8 cellular contexts compared by ENCODE assay signal in genomic region chr9:129569506-129570449, GRCh38. TPM values are rescaled to one million over a fixed set of nuclear protein-coding genes. Genes with fewer than 3 reads are reported as not detected.
DNase-seq lines count a peak whose midpoint lies in the region; ATAC-seq and TF ChIP-seq lines count a peak whose summit lies in the region.

No MANE protein-coding gene starts in this region.

- H3K4me3 ChIP-seq in breast epithelium: peak overlapping the region in 2 of 3 donors; percentile 71 to 87
- H3K4me3 ChIP-seq in right lobe of liver: peak overlapping the region; percentile 40 to 63 (median 62)
- peak overlapping the region in 3 of 4 donors; percentile 32 to 50 (median 47) for H3K4me3 ChIP-seq in transverse colon

- H3K9me3 ChIP-seq in breast epithelium: no peaks in the 10 kb centered on the region
- H3K9me3 ChIP-seq in right lobe of liver: no peaks in the 10 kb centered on the region
- no peaks in the 10 kb centered on the region for H3K9me3 ChIP-seq in transverse colon

- TF ChIP-seq CTCF in Calu3 (IDR thresholded peaks at IDR 0.05; ENCODE audit: unreplicated experiment) (no peak), breast epithelium (IDR thresholded peaks at IDR 0.05) (peak; percentile 27 to 60 (median 30)), right lobe of liver (IDR thresholded peaks at IDR 0.05) (peak; percentile 22 to 40 (median 36)), transverse colon (IDR thresholded peaks at IDR 0.05) (peak; percentile 29 to 60 (median 37))

- H3K4me1 Mint-ChIP-seq in Calu3 (ENCODE audit: low read depth, unreplicated experiment): peaks cover 27% of the 10 kb centered on the region

- CTCF ChIA-PET in Calu3 (lab: Charles Lee): interaction anchor here (0.6 to 1.7 kb wide), 5 partner anchors 10 to 226 kb away, joined by 3 to 6 read pairs (median 3); no protein-coding TSS in a partner anchor

- H3K27ac ChIP-seq in breast epithelium (peak overlapping the region; percentile 77 to 92), right lobe of liver (peak overlapping the region; percentile 83 to 94 (median 84)), transverse colon (peak overlapping the region; percentile 69 to 81 (median 76))

- peaks cover 3% of the 10 kb centered on the region for H3K9me3 Mint-ChIP-seq in Calu3 (ENCODE audit: low read depth, unreplicated experiment)

- peaks cover 5 to 9% of the 10 kb centered on the region in 2 donors for H3K4me1 ChIP-seq in breast epithelium
- H3K4me1 ChIP-seq in right lobe of liver: peaks cover 0 to 34% (median 9%) of the 10 kb centered on the region in 4 donors
- H3K4me1 ChIP-seq in transverse colon: peaks cover 12 to 34% (median 28%) of the 10 kb centered on the region in 4 donors

- peak; percentile 14 to 19 (median 16) for ATAC-seq in right lobe of liver
- ATAC-seq in GM21619 (IDR thresholded peaks at IDR 0.05; ENCODE audit: unreplicated experiment): no peak

- DNase-seq in Calu3 (peak; percentile 52), LoVo (ENCODE audit: low spot score) (peak; percentile 61), breast epithelium (ENCODE audit: low spot score in 2 of 2) (no peak), right lobe of liver (no peak), transverse colon (no peak), ecto neural progenitor cell (ENCODE audit: low spot score) (no peak)
- DNase-seq in activated CD8-positive, alpha-beta memory T cell treated with anti-CD3 and anti-CD28 coated beads, Interleukin-2, amount 50 U/mL, for 48 hours: no peak

- peaks cover 32% of the 10 kb centered on the region for H3K36me3 Mint-ChIP-seq in Calu3 (ENCODE audit: insufficient read depth, unreplicated experiment)

- peak overlapping the region; percentile 8 for H3K4me3 Mint-ChIP-seq in Calu3 (ENCODE audit: low read depth, unreplicated experiment)

- H3K36me3 ChIP-seq in breast epithelium (no peaks in the 10 kb centered on the region), right lobe of liver (no peaks in the 10 kb centered on the region), transverse colon (no peaks in the 10 kb centered on the region)

- TF ChIP-seq POLR2A in breast epithelium (IDR thresholded peaks at IDR 0.05): no peak
- no peak for TF ChIP-seq POLR2A in right lobe of liver (IDR thresholded peaks at IDR 0.05)
- no peak for TF ChIP-seq POLR2A in transverse colon (IDR thresholded peaks at IDR 0.05)

- H3K27ac Mint-ChIP-seq in Calu3 (ENCODE audit: unreplicated experiment): peak overlapping the region; percentile 50

- intact Hi-C loops in Calu3 (cut with micrococcal nuclease; ENCODE audit: unreplicated experiment): no loop called here
- intact Hi-C loops in breast epithelium (cut with DNase I; ENCODE audit: low total_unique reads): no loop called here
- intact Hi-C loops in right lobe of liver (cut with DNase I): loop anchor here in 1 of 2 donors (10.0 kb wide), 1 partner anchor 235 kb away; no protein-coding TSS in a partner anchor
- intact Hi-C loops in transverse colon (cut with DNase I; ENCODE audit: low total_unique reads): no loop called here

- TF ChIP-seq EP300 in transverse colon (IDR thresholded peaks at IDR 0.05; ENCODE audit: low read depth): no peak

- no peaks in the 10 kb centered on the region for H3K27me3 Mint-ChIP-seq in Calu3 (ENCODE audit: unreplicated experiment)

- no TSS peak for BruUV-seq in Calu3 (replicated peaks; lab: Mats Ljungman, UMichigan)

- H3K27me3 ChIP-seq in breast epithelium (no peaks in the 10 kb centered on the region), right lobe of liver (no peaks in the 10 kb centered on the region), transverse colon (peaks cover 23% of the 10 kb centered on the region)

- in situ Hi-C loops in transverse colon (cut with MboI; ENCODE audit: low pct_ligation_motif_present in 1 of 4, low pct_unique_long_range_greater_than_20kb in 1 of 4, low sequenced_read_pairs in 3 of 4): no loop called here

- WGBS in right lobe of liver (ENCODE audit: insufficient coverage, low coverage, low lambda C conversion rate, missing lambda C conversion rate): 28% methylated on average over 4 of the region's 9 CpGs
- 63 to 82% methylated on average over 5 to 9 of the region's 9 CpGs for WGBS in transverse colon (ENCODE audit: low coverage in 1 of 2), 2 donors

RNA-seq across cellular contexts. Expression of gene C9orf50, which starts 51.1 kb away (rescaled TPM):
- not detected in 2 replicates for total RNA-seq in Calu3 (2022)
- under 1 TPM in 1 of 3 donors, not detected in 2; 0.48 TPM for total RNA-seq in breast epithelium
- total RNA-seq in right lobe of liver: not detected
- total RNA-seq in transverse colon: not detected

RNA-seq across cellular contexts. Expression of gene NTMT1, which starts 56.2 kb away (rescaled TPM):
- total RNA-seq in Calu3 (2022): 34.7 and 36.1 TPM in 2 replicates
- total RNA-seq in breast epithelium: 10 to 100 TPM; 17.8 to 31.1 (median 27.4) TPM
- 10 to 100 TPM; 15.6 to 28.3 (median 20.7) TPM for total RNA-seq in right lobe of liver
- total RNA-seq in transverse colon: 10 to 100 TPM; 11.3 to 19.1 (median 14.3) TPM

Comparison
In these comparisons a context has a peak if more than half of its experiments do, and no peak if none do; other contexts are left out.
1. DNase-seq: peak in Calu3 (single experiment) and LoVo (single experiment); none in breast epithelium (0 of 2), right lobe of liver (0 of 3), transverse colon (single experiment), activated CD8-positive, alpha-beta memory T cell treated with anti-CD3 and anti-CD28 coated beads, Interleukin-2, amount 50 U/mL, for 48 hours (single experiment) and ecto neural progenitor cell (single experiment).
2. Peak in every context shown above with its lines, with median percentiles within 50 percentile points of each other: H3K27ac ChIP-seq and H3K4me3 ChIP-seq.